In the genomic region with DNA sequence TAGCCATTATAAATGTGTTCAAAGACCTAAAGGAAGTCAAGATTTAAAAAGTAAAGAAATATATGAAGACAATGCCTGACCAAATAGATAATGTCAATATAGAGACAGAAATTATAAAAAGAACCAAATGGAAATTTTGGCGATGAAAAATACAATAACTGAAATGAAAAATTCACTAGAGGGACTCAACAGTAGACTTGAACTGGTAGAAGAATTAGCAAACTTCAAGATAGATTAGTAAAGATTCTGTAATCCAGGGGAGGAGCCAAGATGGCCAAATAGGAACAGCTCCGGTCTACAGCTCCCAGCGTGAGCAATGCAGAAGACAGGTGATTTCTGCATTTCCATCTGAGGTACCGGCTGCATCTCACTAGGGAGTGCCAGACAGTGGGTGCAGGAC, we compare ENCODE assay signal across 1 cellular context.
TF ChIP-seq lines count a peak whose summit lies in the region.

No MANE protein-coding gene starts in this region.

TF ChIP-seq in H1, 55 proteins besides CTCF, POLR2A, EP300 and RAD21 (continued from another document):
- TF ChIP-seq ZNF274 (IDR thresholded peaks at IDR 0.05; ENCODE audit: borderline replicate concordance, extremely low read depth, low read length) (no peak), SRF (IDR thresholded peaks at IDR 0.05; ENCODE audit: low read depth, low read length) (no peak), POLR2AphosphoS5 (IDR thresholded peaks at IDR 0.05; ENCODE audit: low read depth, low read length) (no peak)
